Comparison of ENCODE assay signal across 21 cellular contexts in the genomic region with DNA sequence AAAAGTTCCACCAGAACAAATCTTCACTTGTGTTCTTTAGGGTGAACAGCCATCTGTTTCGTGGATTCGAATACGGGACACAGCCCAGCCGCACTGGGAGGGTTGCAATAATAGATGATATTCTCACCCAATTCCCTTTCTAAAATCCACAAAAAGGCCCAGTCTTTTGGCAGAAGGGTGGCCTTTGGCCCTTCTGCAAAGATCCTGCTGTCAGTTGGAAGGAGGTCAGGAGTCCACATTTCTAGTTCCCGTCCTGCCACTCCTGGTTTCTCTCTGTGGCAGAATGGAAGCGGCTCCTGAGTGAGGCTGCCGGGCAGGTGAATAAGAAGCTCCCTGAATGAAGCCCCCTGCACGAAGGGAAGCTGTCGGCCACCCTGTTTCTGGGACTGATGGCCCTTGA. TPM values are rescaled to one million over a fixed set of nuclear protein-coding genes. Genes with fewer than 3 reads are reported as not detected.
DNase-seq lines count a peak whose midpoint lies in the region; ATAC-seq, FAIRE-seq and TF ChIP-seq lines count a peak whose summit lies in the region.
"Had no signal": no experiment of that assay in that cellular context is flagged by ENCODE, and none has a peak within 500 bp of the region (broad histone marks: within the 10 kb centered on the region; RNA-seq: fewer than 3 reads in every experiment).

No MANE protein-coding gene starts in this region.

- no peak overlapping the region for H4K5ac ChIP-seq in H1 (ENCODE audit: insufficient read length, low read depth, low read length)

- H3K23me2 ChIP-seq in H1 (ENCODE audit: low read depth, low read length) = no peaks in the 10 kb centered on the region

- H3K79me1 ChIP-seq in H1 (ENCODE audit: low read depth, low read length) = no peaks in the 10 kb centered on the region; the same call in 1 of the 2 replicates

- no peak overlapping the region for H3K9ac ChIP-seq in H1 (replicated peaks in 1 of 4; ENCODE audit: extremely low read depth in 1 of 4, low read depth in 3 of 4, low read length in 3 of 4)
- H3K9ac ChIP-seq: BLaER1, KMS-11 had no signal

- H2BK20ac ChIP-seq in H1 (ENCODE audit: low read length) = no peak overlapping the region

- TF ChIP-seq RAD21 in H1 (IDR thresholded peaks at IDR 0.05 in 1 of 2, conservative IDR thresholded peaks at IDR 0.05 in 1 of 2; ENCODE audit: low read depth in 2 of 2, low read length in 2 of 2) = no peak

- H4K8ac ChIP-seq in H1 (ENCODE audit: extremely low read depth, insufficient read depth, low read length) = no peak overlapping the region

- H3K18ac ChIP-seq in H1 (ENCODE audit: extremely low read depth, low read length) = no peak overlapping the region

- POLR2A ChIA-PET in H1 (lab: Charles Lee; ENCODE audit: partially characterized antibody) = no interaction called here

- peak; percentile 69 to 79 (median 72) for ATAC-seq in right lobe of liver
- ATAC-seq in effector memory CD8-positive, alpha-beta T cell (replicated peaks) = no peak
- ATAC-seq: CD8-positive, alpha-beta T cell; PC-3 had no signal

- TF ChIP-seq CTCF in H1 (IDR thresholded peaks at IDR 0.05; ENCODE audit: control extremely low read depth in 1 of 3, insufficient read depth in 1 of 3, low read depth in 1 of 3, low read length in 3 of 3) (no peak), right lobe of liver (IDR thresholded peaks at IDR 0.05) (no peak), testis (IDR thresholded peaks at IDR 0.05) (no peak), CD14-positive monocyte (IDR thresholded peaks at IDR 0.05) (no peak)

- H2BK12ac ChIP-seq in H1 (ENCODE audit: low read depth, low read length) = no peak overlapping the region

- no peak overlapping the region for H2BK120ac ChIP-seq in H1 (replicated peaks; ENCODE audit: low read depth, low read length)

- H3K4ac ChIP-seq in H1 (replicated peaks; ENCODE audit: insufficient read length, low read depth, low read length) = no peak overlapping the region

- TF ChIP-seq EP300 in H1 (IDR thresholded peaks at IDR 0.05; ENCODE audit: borderline replicate concordance in 1 of 2, low read depth in 2 of 2, low read length in 2 of 2) = no peak

- H3K36me3 Mint-ChIP-seq in effector memory CD8-positive, alpha-beta T cell (ENCODE audit: insufficient read depth) = no peaks in the 10 kb centered on the region
- H3K36me3 Mint-ChIP-seq in CD14-positive monocyte = no peaks in the 10 kb centered on the region
- H3K36me3 Mint-ChIP-seq: CD8-positive, alpha-beta T cell had no signal

- H3K14ac ChIP-seq in H1 (ENCODE audit: insufficient read length) = no peak overlapping the region

- no peak overlapping the region for H4K91ac ChIP-seq in H1 (replicated peaks; ENCODE audit: insufficient read length, low read length)

- no peak overlapping the region for H3K4me2 ChIP-seq in H1 (ENCODE audit: insufficient read depth in 1 of 2, low read depth in 2 of 2, low read length in 2 of 2)
- H3K4me2 ChIP-seq: BLaER1, KMS-11 had no signal

- H2AK5ac ChIP-seq in H1 (ENCODE audit: low read depth, low read length) = 0 out of 2 replicates have a peak overlapping the region, but pooled peaks have one; percentile 39

- no peak overlapping the region for H3K23ac ChIP-seq in H1 (ENCODE audit: insufficient read length)

- H4K20me1 ChIP-seq in H1 (replicated peaks in 1 of 2; ENCODE audit: control insufficient read depth in 1 of 2, insufficient read depth in 2 of 2, low read length in 2 of 2) = no peaks in the 10 kb centered on the region
- H4K20me1 ChIP-seq: BLaER1 had no signal

- H2BK5ac ChIP-seq in H1 (ENCODE audit: low read depth, low read length) = no peak overlapping the region

- no peak overlapping the region for H2AFZ ChIP-seq in H1 (ENCODE audit: low read length)

- peaks cover 0 to 8% (median 3%) of the 10 kb centered on the region in 4 experiments; a peak in 5 of 7 replicates for H3K4me1 ChIP-seq in H1 (replicated peaks in 1 of 4; ENCODE audit: control insufficient read depth in 3 of 4, insufficient read depth in 4 of 4, low read length in 3 of 4)
- H3K4me1 ChIP-seq in right lobe of liver = peaks cover 0 to 29% (median 8%) of the 10 kb centered on the region in 4 donors
- peaks cover 0 to 2% of the 10 kb centered on the region in 2 donors for H3K4me1 ChIP-seq in small intestine (ENCODE audit: control insufficient read depth in 2 of 2, insufficient read depth in 1 of 2, low read depth in 1 of 2, low read length in 1 of 2)
- no peaks in the 10 kb centered on the region for H3K4me1 ChIP-seq in testis

- FAIRE-seq in H1 (lab: Jason Lieb, UNC) (no peak), small intestine (lab: Jason Lieb, UNC) (no peak)
- FAIRE-seq: GM12891 had no signal

- H3K4me3 Mint-ChIP-seq in effector memory CD8-positive, alpha-beta T cell = no peak overlapping the region
- H3K4me3 Mint-ChIP-seq in CD14-positive monocyte = no peak overlapping the region
- H3K4me3 Mint-ChIP-seq: CD8-positive, alpha-beta T cell had no signal

- H3K9me3 Mint-ChIP-seq in effector memory CD8-positive, alpha-beta T cell = no peaks in the 10 kb centered on the region
- H3K9me3 Mint-ChIP-seq in CD14-positive monocyte = peaks cover 0 to 11% (median 3%) of the 10 kb centered on the region in 7 donors
- H3K9me3 Mint-ChIP-seq: CD8-positive, alpha-beta T cell had no signal

- H3K9me3 ChIP-seq in H1 (ENCODE audit: insufficient read depth in 2 of 2, low read depth in 1 of 2, low read length in 1 of 2) = peaks cover 4 to 5% of the 10 kb centered on the region in 2 experiments; a peak in 1 of 4 replicates
- no peaks in the 10 kb centered on the region for H3K9me3 ChIP-seq in right lobe of liver
- H3K9me3 ChIP-seq in small intestine (ENCODE audit: control insufficient read depth, low read depth) = no peaks in the 10 kb centered on the region
- H3K9me3 ChIP-seq in testis = no peaks in the 10 kb centered on the region

- peaks cover 0 to 4% of the 10 kb centered on the region in 2 donors for H3K4me1 Mint-ChIP-seq in effector memory CD8-positive, alpha-beta T cell (ENCODE audit: low read depth in 2 of 2)
- no peaks in the 10 kb centered on the region for H3K4me1 Mint-ChIP-seq in CD14-positive monocyte

- H3K27ac Mint-ChIP-seq in effector memory CD8-positive, alpha-beta T cell = no peak overlapping the region
- H3K27ac Mint-ChIP-seq in CD14-positive monocyte = no peak overlapping the region
- H3K27ac Mint-ChIP-seq: CD8-positive, alpha-beta T cell had no signal

- 0 out of 2 replicates have a peak overlapping the region, but pooled peaks have one; percentile 16 for H2BK15ac ChIP-seq in H1 (ENCODE audit: low read length)

- no peak for TF ChIP-seq POLR2A in H1 (IDR thresholded peaks at IDR 0.05; ENCODE audit: control extremely low read depth in 1 of 2, low read depth in 2 of 2, low read length in 2 of 2)
- TF ChIP-seq POLR2A in right lobe of liver (IDR thresholded peaks at IDR 0.05) = peak; percentile 20
- TF ChIP-seq POLR2A in testis (IDR thresholded peaks at IDR 0.05) = no peak

- 99% methylated on average over 9 of the region's 9 CpGs; no CpG with 5 or more reads in 1 of the 2 experiments for WGBS in H1 (ENCODE audit: extremely low coverage in 1 of 2, insufficient coverage in 1 of 2, insufficient read length in 1 of 2, insufficient replicate concordance in 2 of 2, low coverage in 1 of 2, low lambda C conversion rate in 2 of 2, missing lambda C conversion rate in 1 of 2), 2 experiments
- WGBS in right lobe of liver (ENCODE audit: insufficient coverage, low coverage, low lambda C conversion rate, missing lambda C conversion rate) = 35% methylated on average over 6 of the region's 9 CpGs
- WGBS in small intestine, 3 donors = 22 to 70% (median 50%) methylated on average over 9 of the region's 9 CpGs
- 78 to 79% methylated on average over 6 to 9 of the region's 9 CpGs for WGBS in testis, 2 donors

- no peak overlapping the region for H3K56ac ChIP-seq in H1 (replicated peaks; ENCODE audit: insufficient read length, low read depth, low read length)

- DNase-seq in HuH-7 (ENCODE audit: low spot score) (peak; percentile 95), H1 (ENCODE audit: low read depth in 1 of 2, low spot score in 2 of 2) (no peak), right lobe of liver (peak; percentile 24 to 75 (median 62)), small intestine (peak; percentile 89), testis (no peak), CD14-positive monocyte (ENCODE audit: low spot score) (no peak)
- no peak for DNase-seq in effector memory CD8-positive, alpha-beta T cell
- DNase-seq: DMS53, NCI-H1417, NCI-H187, NCI-H2107, NCI-H226, NCI-H524, PC-3, RPMI8226 had no signal

- H3K27me3 Mint-ChIP-seq in effector memory CD8-positive, alpha-beta T cell = peaks cover 8 to 51% of the 10 kb centered on the region in 2 donors
- H3K27me3 Mint-ChIP-seq in CD14-positive monocyte (ENCODE audit: low read depth in 3 of 3) = peaks cover 9 to 20% (median 13%) of the 10 kb centered on the region in 3 donors

- intact Hi-C loops in right lobe of liver (cut with DNase I) (loop anchor here in 1 of 2 donors (10.0 kb wide), 1 partner anchor 154 kb away; no protein-coding TSS in a partner anchor), testis (cut with DNase I; ENCODE audit: low total_unique reads) (no loop called here), CD14-positive monocyte (cut with micrococcal nuclease) (no loop called here)

- H3K36me3 ChIP-seq in H1 (ENCODE audit: control insufficient read depth in 2 of 4, insufficient read depth in 4 of 4, low read length in 3 of 4) (no peaks in the 10 kb centered on the region), right lobe of liver (no peaks in the 10 kb centered on the region), small intestine (ENCODE audit: control insufficient read depth in 2 of 2, insufficient read depth in 2 of 2, low read length in 2 of 2) (no peaks in the 10 kb centered on the region), testis (ENCODE audit: low read depth, missing control alignments) (no peaks in the 10 kb centered on the region)
- H3K36me3 ChIP-seq: BLaER1 had no signal

- H3K4me3 ChIP-seq in H1 (ENCODE audit: extremely low read depth in 1 of 4, insufficient read depth in 2 of 4, low read depth in 3 of 4, low read length in 4 of 4) (no peak overlapping the region), right lobe of liver (peak overlapping the region in 1 of 3 donors; percentile 21), small intestine (ENCODE audit: low read depth in 1 of 2, low read length in 2 of 2) (no peak overlapping the region), testis (no peak overlapping the region)
- H3K4me3 ChIP-seq: BLaER1 had no signal

- CTCF ChIA-PET in H1 (lab: Charles Lee; ENCODE audit: partially characterized antibody) = interaction anchor here (0.6 kb wide), 1 partner anchor 244 kb away, joined by 3 read pairs; no protein-coding TSS in a partner anchor

- H3K27ac ChIP-seq in H1 (ENCODE audit: low read depth, low read length) = no peak overlapping the region
- peak overlapping the region in 2 of 3 donors; percentile 53 to 59 for H3K27ac ChIP-seq in right lobe of liver
- H3K27ac ChIP-seq in small intestine (ENCODE audit: low read depth in 1 of 2, low read length in 1 of 2) = peak overlapping the region; percentile 27 to 64
- H3K27ac ChIP-seq in testis = no peak overlapping the region
- H3K27ac ChIP-seq: BLaER1, KMS-11 had no signal

- H3K79me2 ChIP-seq in H1 (ENCODE audit: control insufficient read depth in 1 of 2, insufficient read depth in 2 of 2, low read length in 2 of 2) = no peaks in the 10 kb centered on the region

- H3K27me3 ChIP-seq in H1 (replicated peaks in 1 of 4; ENCODE audit: control insufficient read depth in 3 of 4, extremely low read depth in 1 of 4, insufficient read depth in 3 of 4, low read length in 3 of 4) (peaks cover 0 to 18% (median 7%) of the 10 kb centered on the region in 4 experiments; a peak in 4 of 7 replicates), right lobe of liver (no peaks in the 10 kb centered on the region), small intestine (ENCODE audit: control insufficient read depth in 2 of 2, insufficient read depth in 2 of 2, low read length in 2 of 2) (peaks cover 0 to 3% of the 10 kb centered on the region in 2 donors), testis (no peaks in the 10 kb centered on the region)
- H3K27me3 ChIP-seq: BLaER1 had no signal

RNA-seq across cellular contexts. Expression of a gene that starts 11.2 kb away (rescaled TPM):
- not detected in 2 replicates for total RNA-seq in H1 (2021; fragmentation: NEBNext Ultra II Directional; extraction: Animal tissue kit (Norgen Biotek cat#: 25700))
- 0.03 TPM in 1 of 2 replicates, not detected in the other for polyA plus RNA-seq in H1 (2011; rRNA removed)
- polyA plus RNA-seq in H1 (2011; cell fraction: cytosol; rRNA removed) = not detected
- not detected for polyA plus RNA-seq in H1 (2011; cell fraction: nucleus; rRNA removed)
- polyA plus RNA-seq in H1 (2012, experiment 1 of 2) = not detected in 4 replicates
- polyA plus RNA-seq in H1 (2012, experiment 2 of 2) = not detected
- polyA plus RNA-seq in H1 (2013, experiment 1 of 2) = not detected
- polyA plus RNA-seq in H1 (2013, experiment 2 of 2) = not detected
- not detected in 2 replicates for polyA minus RNA-seq in H1 (2011; rRNA and poly(A)+ RNA removed)
- not detected for polyA minus RNA-seq in H1 (2011; cell fraction: cytosol; rRNA and poly(A)+ RNA removed)
- polyA minus RNA-seq in H1 (2011; cell fraction: nucleus; rRNA and poly(A)+ RNA removed) = not detected
- total RNA-seq in right lobe of liver = 10 to 100 TPM in 1 of 6 experiments, 1 to 10 TPM in 3, under 1 TPM in 1, not detected in 1; 0.63 to 22.9 (median 1.1) TPM
- polyA plus RNA-seq in small intestine = not detected
- total RNA-seq in testis = not detected
- not detected for polyA plus RNA-seq in testis (ENCODE audit: insufficient read depth, low read depth, low replicate concordance)
- not detected for polyA plus RNA-seq in CD14-positive monocyte
- total RNA-seq: A673; CD8-positive, alpha-beta T cell; H4; PC-3 had no signal

Comparison
In these comparisons a context has a peak if more than half of its experiments do, and no peak if none do; other contexts are left out.
1. DNase-seq: peak in HuH-7 (single experiment), right lobe of liver (3 of 3) and small intestine (single experiment); none in H1 (0 of 2), testis (single experiment), effector memory CD8-positive, alpha-beta T cell (0 of 3) and CD14-positive monocyte (single experiment).
2. H3K27ac ChIP-seq: peak in right lobe of liver (2 of 3) and small intestine (2 of 2); none in H1 (single experiment) and testis (0 of 2).